16 cellular contexts compared by ENCODE assay signal in the genomic region with DNA sequence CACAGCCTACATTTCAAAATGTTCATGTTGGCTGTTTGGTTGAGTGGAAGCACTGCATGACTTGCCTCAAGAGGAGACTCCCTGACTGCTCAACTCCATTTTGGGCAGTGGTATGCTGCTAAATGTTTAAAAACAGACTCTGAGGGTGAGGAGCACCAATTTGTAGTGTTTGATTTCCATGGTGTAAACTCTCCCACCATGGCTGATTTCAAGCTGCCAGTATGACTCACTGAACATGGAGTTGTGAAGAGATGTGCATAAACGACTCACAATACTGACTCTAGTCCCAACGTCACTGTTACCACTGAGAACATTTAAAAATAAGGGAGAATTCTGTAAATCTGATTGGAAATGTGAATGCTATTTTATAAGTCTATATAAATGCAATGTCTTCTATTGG.
A peak's percentile ranks its signal among the peaks of the same experiment; 100 is the strongest.
DNase-seq lines count a peak whose midpoint lies in the region; ATAC-seq and TF ChIP-seq lines count a peak whose summit lies in the region.
"Had no signal": no experiment of that assay in that cellular context is flagged by ENCODE, and none has a peak within 500 bp of the region (broad histone marks: within the 10 kb centered on the region; RNA-seq: fewer than 3 reads in every experiment).

No MANE protein-coding gene starts in this region.

- H3K4me2 ChIP-seq in mesenchymal stem cell (ENCODE audit: low read length, poor library complexity, severe bottlenecking) = no peak overlapping the region
- H3K4me2 ChIP-seq: BLaER1, GM23338 had no signal

- no peaks in the 10 kb centered on the region for H3K27me3 Mint-ChIP-seq in CD8-positive, alpha-beta T cell (ENCODE audit: low read depth)
- H3K27me3 Mint-ChIP-seq: T-cell had no signal

- TF ChIP-seq CTCF in AG04449 (IDR thresholded peaks at IDR 0.05; ENCODE audit: insufficient read depth, low read length, missing control alignments) (no peak), lower leg skin (IDR thresholded peaks at IDR 0.05) (no peak)
- TF ChIP-seq CTCF in CD8-positive, alpha-beta T cell (IDR thresholded peaks at IDR 0.05) = no peak

- no peak overlapping the region for H3K9ac ChIP-seq in mesenchymal stem cell (ENCODE audit: low read length)
- H3K9ac ChIP-seq: BLaER1 had no signal

- no peak overlapping the region for H4K8ac ChIP-seq in mesenchymal stem cell (ENCODE audit: low read length)

- WGBS in mesenchymal stem cell = no CpG with 5 or more reads among the region's 2 CpGs
- WGBS in lower leg skin, 2 donors = 49 to 69% methylated on average over 2 of the region's 2 CpGs

- no peak overlapping the region for H3K14ac ChIP-seq in mesenchymal stem cell (ENCODE audit: low read length in 2 of 2)

- no peak overlapping the region for H3K4ac ChIP-seq in mesenchymal stem cell (ENCODE audit: low read depth in 1 of 2, low read length in 2 of 2)

- H2BK15ac ChIP-seq in mesenchymal stem cell (ENCODE audit: low read depth, poor library complexity, severe bottlenecking) = no peak overlapping the region

- peaks cover 33% of the 10 kb centered on the region for H3K36me3 Mint-ChIP-seq in CD8-positive, alpha-beta T cell

- no peak overlapping the region for H2AK5ac ChIP-seq in mesenchymal stem cell (ENCODE audit: low read length, severe bottlenecking)

- H3K27me3 ChIP-seq in CD8-positive, alpha-beta T cell (ENCODE audit: insufficient read depth, low read length) = no peaks in the 10 kb centered on the region
- H3K27me3 ChIP-seq in mesenchymal stem cell (ENCODE audit: control insufficient read depth in 1 of 2, insufficient read depth in 1 of 2, low read length in 2 of 2) = no peaks in the 10 kb centered on the region
- H3K27me3 ChIP-seq: BLaER1, gastrocnemius medialis, stomach had no signal

- H3K36me3 ChIP-seq in CD8-positive, alpha-beta T cell (ENCODE audit: insufficient read depth, low read length) = no peaks in the 10 kb centered on the region
- H3K36me3 ChIP-seq in mesenchymal stem cell (ENCODE audit: control insufficient read depth in 1 of 2, insufficient read depth in 2 of 2, low read depth in 1 of 2, low read length in 2 of 2) = no peaks in the 10 kb centered on the region
- H3K36me3 ChIP-seq: gastrocnemius medialis, stomach had no signal

- no peak overlapping the region for H3K27ac Mint-ChIP-seq in CD8-positive, alpha-beta T cell
- H3K27ac Mint-ChIP-seq: GM23338 had no signal

- DNase-seq in AG04449 (ENCODE audit: low read depth, low spot score) (peak; percentile 26), mesenchymal stem cell (peak; percentile 31), lower leg skin (ENCODE audit: low spot score in 2 of 2) (no peak), epidermal melanocyte (ENCODE audit: insufficient read length, low spot score) (no peak)
- peak in 1 of 7 experiments; percentile 34 for DNase-seq in CD8-positive, alpha-beta T cell
- DNase-seq: caudate nucleus; effector CD8-positive, alpha-beta T cell; gastrocnemius medialis; NCI-H69; stomach; T-cell had no signal

- H3K18ac ChIP-seq in mesenchymal stem cell (ENCODE audit: low read depth in 1 of 2, low read length in 2 of 2) = no peak overlapping the region

- H3K79me1 ChIP-seq in mesenchymal stem cell (replicated peaks; ENCODE audit: low read length, poor library complexity, severe bottlenecking) = no peaks in the 10 kb centered on the region

- intact Hi-C loops in CD8-positive, alpha-beta T cell (cut with DNase I, micrococcal nuclease) = no loop called here
- intact Hi-C loops in lower leg skin (cut with DNase I; ENCODE audit: low total_unique reads) = no loop called here

- H3K23ac ChIP-seq in mesenchymal stem cell (ENCODE audit: low read length in 2 of 2) = no peak overlapping the region

- TF ChIP-seq POLR2A in lower leg skin (IDR thresholded peaks at IDR 0.05) = no peak

- H2AFZ ChIP-seq in mesenchymal stem cell (ENCODE audit: low read depth, low read length) = no peak overlapping the region
- H2AFZ ChIP-seq: GM23338 had no signal

- H3K4me3 Mint-ChIP-seq in CD8-positive, alpha-beta T cell = no peak overlapping the region
- H3K4me3 Mint-ChIP-seq: GM23338 had no signal

- H2BK120ac ChIP-seq in mesenchymal stem cell (ENCODE audit: low read depth, low read length) = no peak overlapping the region

- no peak overlapping the region for H3K4me3 ChIP-seq in AG04449 (ENCODE audit: low read depth, low read length)
- no peak overlapping the region for H3K4me3 ChIP-seq in CD8-positive, alpha-beta T cell (ENCODE audit: low read depth, low read length)
- H3K4me3 ChIP-seq in mesenchymal stem cell (ENCODE audit: insufficient read depth in 1 of 2, low read depth in 1 of 2, low read length in 2 of 2) = no peak overlapping the region
- no peak overlapping the region for H3K4me3 ChIP-seq in lower leg skin (ENCODE audit: low read depth, poor library complexity, severe bottlenecking)
- H3K4me3 ChIP-seq: BLaER1, gastrocnemius medialis, GM23338, stomach had no signal

- H3K9me3 ChIP-seq in CD8-positive, alpha-beta T cell (ENCODE audit: low read length) = no peaks in the 10 kb centered on the region
- peaks cover 6% of the 10 kb centered on the region for H3K9me3 ChIP-seq in mesenchymal stem cell (ENCODE audit: control insufficient read depth, low read length)
- H3K9me3 ChIP-seq: gastrocnemius medialis had no signal

- POLR2A ChIA-PET in AG04449 (lab: Yijun Ruan, JAX) = no interaction called here
- POLR2A ChIA-PET in CD8-positive, alpha-beta T cell (lab: Charles Lee) = interaction anchor here (1.0 kb wide), 1 partner anchor 41 kb away, joined by 3 read pairs; no protein-coding TSS in a partner anchor

- peaks cover 72% of the 10 kb centered on the region for H3K4me1 ChIP-seq in CD8-positive, alpha-beta T cell (ENCODE audit: insufficient read depth, low read length)
- peaks cover 4% of the 10 kb centered on the region for H3K4me1 ChIP-seq in mesenchymal stem cell (ENCODE audit: control insufficient read depth, insufficient read depth, low read depth, low read length)

- no peak overlapping the region for H2BK5ac ChIP-seq in mesenchymal stem cell (ENCODE audit: low read depth, low read length, poor library complexity, severe bottlenecking)

- H4K91ac ChIP-seq in mesenchymal stem cell (ENCODE audit: low read length) = no peak overlapping the region

- H3K27ac ChIP-seq in CD8-positive, alpha-beta T cell (ENCODE audit: low read depth, low read length) = no peak overlapping the region
- peak overlapping the region; percentile 32 for H3K27ac ChIP-seq in angular gyrus (ENCODE audit: low read depth, low read length)
- H3K27ac ChIP-seq in mesenchymal stem cell (ENCODE audit: low read length, poor library complexity, severe bottlenecking) = no peak overlapping the region
- H3K27ac ChIP-seq: BLaER1, stomach had no signal

- peaks cover 77% of the 10 kb centered on the region for H3K4me1 Mint-ChIP-seq in CD8-positive, alpha-beta T cell (ENCODE audit: low read depth)

- ATAC-seq in CD8-positive, alpha-beta T cell = peak; percentile 56
- ATAC-seq in GM19351 (IDR thresholded peaks at IDR 0.05; ENCODE audit: unreplicated experiment) (no peak), HG02840 (IDR thresholded peaks at IDR 0.05; ENCODE audit: low FRiP score, unreplicated experiment) (no peak)
- ATAC-seq: gastrocnemius medialis, GM23338 had no signal

- H3K9me3 Mint-ChIP-seq in CD8-positive, alpha-beta T cell = peaks cover 7% of the 10 kb centered on the region

- H2BK12ac ChIP-seq in mesenchymal stem cell (ENCODE audit: low read length in 2 of 2) = no peak overlapping the region

- CTCF ChIA-PET in AG04449 (lab: Yijun Ruan, JAX) = interaction anchor here (1.2 kb wide), 1 partner anchor 142 kb away, joined by 3 read pairs; no protein-coding TSS in a partner anchor
- CTCF ChIA-PET in CD8-positive, alpha-beta T cell (lab: Charles Lee) = interaction anchor here (1.2 kb wide), 1 partner anchor 18 kb away, joined by 3 read pairs; no protein-coding TSS in a partner anchor

Comparison
In these comparisons a context has a peak if more than half of its experiments do, and no peak if none do; other contexts are left out.
1. DNase-seq: peak in AG04449 (single experiment) and mesenchymal stem cell (single experiment); none in lower leg skin (0 of 2) and epidermal melanocyte (single experiment).